Comparison of ENCODE assay signal across 18 cellular contexts in the genomic region with DNA sequence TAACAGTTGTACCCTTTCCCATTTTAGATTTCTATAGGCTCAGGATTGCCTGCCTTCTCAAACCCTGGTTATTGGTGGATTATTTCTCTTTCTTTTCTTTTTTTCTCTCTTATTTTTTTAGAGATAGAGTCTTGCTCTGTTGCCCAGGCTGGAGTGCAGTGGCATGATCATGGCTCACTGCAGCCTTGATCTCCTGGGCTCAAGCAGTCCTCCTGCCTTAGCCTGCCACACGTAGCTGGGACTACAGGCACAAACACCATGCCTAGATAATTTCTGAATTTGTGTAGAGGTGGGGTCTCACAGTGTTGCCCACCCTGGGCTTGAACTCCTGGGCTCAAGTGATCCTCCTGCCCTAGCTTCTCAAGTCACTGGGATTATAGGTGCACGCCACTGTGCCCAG.
"Had no signal": no experiment of that assay in that cellular context is flagged by ENCODE, and none has a peak within 500 bp of the region (broad histone marks: within the 10 kb centered on the region; RNA-seq: fewer than 3 reads in every experiment).

No MANE protein-coding gene starts in this region.

- H3K4me2 ChIP-seq: smooth muscle cell had no signal

- ATAC-seq: activated CD8-positive, alpha-beta memory T cell treated with anti-CD3 and anti-CD28 coated beads, Interleukin-2, amount 10 ng/mL, durations not matched to agents 7 days and 5 days; gastroesophageal sphincter; heart left ventricle; sciatic nerve; stimulated activated memory B cell treated with anti-CD40 and anti-IgM and Interleukin-4, amounts not matched to agents 10 μg/mL and 1 μg/mL and 100 μg/mL, for 72 hours had no signal

- H3K27me3 ChIP-seq: esophagus muscularis mucosa, gastroesophageal sphincter, heart left ventricle, ovary had no signal

- H3K9me3 ChIP-seq: esophagus muscularis mucosa, gastroesophageal sphincter, heart left ventricle, ovary had no signal

- H3K27ac ChIP-seq: esophagus muscularis mucosa, gastroesophageal sphincter, heart left ventricle, ovary had no signal

- DNase-seq: activated CD4-positive, alpha-beta memory T cell treated with anti-CD3 and anti-CD28 coated beads, Interleukin-2, amount 10 ng/mL, durations not matched to agents 7 days and 5 days; activated CD4-positive, alpha-beta T cell treated with anti-CD3 and anti-CD28 coated beads for 48 hours; activated CD4-positive, CD25-positive, alpha-beta regulatory T cell; activated CD8-positive, alpha-beta memory T cell treated with anti-CD3 and anti-CD28 coated beads, Interleukin-2, amount 10 ng/mL, durations not matched to agents 7 days and 5 days; activated naive CD4-positive, alpha-beta T cell treated with anti-CD3 and anti-CD28 coated beads for 36 hours; activated T-cell treated with anti-CD3 and anti-CD28 coated beads, Interleukin-2, amount 50 U/mL, for 24 hours; central memory CD4-positive, alpha-beta T cell; heart left ventricle; kidney; midbrain; ovary; stimulated activated CD4-positive, alpha-beta T cell treated with anti-CD3 and anti-CD28 coated beads, Interleukin-4, amount 100 ng/mL, for 24 hours had no signal

- H3K4me3 ChIP-seq: esophagus muscularis mucosa, gastroesophageal sphincter, heart left ventricle, lung, ovary, smooth muscle cell had no signal

- H3K36me3 ChIP-seq: ovary had no signal
